In the genomic region with DNA sequence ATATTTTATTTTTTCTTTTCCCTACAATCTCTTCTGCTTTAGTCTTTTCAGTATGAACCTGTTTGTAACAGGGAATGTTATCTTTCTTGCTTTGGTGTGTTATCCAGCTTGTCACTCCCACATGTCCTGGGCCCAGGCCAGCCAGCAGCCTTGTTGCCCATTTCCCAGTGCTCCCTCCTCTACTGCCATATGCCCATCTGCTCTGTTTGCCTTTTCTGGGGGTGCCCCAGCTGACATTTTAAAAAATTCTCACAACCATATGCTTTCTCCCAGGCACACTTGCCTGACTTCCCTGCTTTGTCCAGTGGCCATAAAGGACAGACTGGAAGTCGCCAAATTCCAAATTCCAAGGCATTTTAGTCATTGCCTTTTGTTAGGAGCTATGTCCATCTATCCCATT, we compare ENCODE assay signal across 1 cellular context.
TF ChIP-seq lines count a peak whose summit lies in the region.

No MANE protein-coding gene starts in this region.

TF ChIP-seq in HepG2, 621 proteins besides CTCF, POLR2A, EP300 and RAD21:
- TF ChIP-seq, protein P1, sequence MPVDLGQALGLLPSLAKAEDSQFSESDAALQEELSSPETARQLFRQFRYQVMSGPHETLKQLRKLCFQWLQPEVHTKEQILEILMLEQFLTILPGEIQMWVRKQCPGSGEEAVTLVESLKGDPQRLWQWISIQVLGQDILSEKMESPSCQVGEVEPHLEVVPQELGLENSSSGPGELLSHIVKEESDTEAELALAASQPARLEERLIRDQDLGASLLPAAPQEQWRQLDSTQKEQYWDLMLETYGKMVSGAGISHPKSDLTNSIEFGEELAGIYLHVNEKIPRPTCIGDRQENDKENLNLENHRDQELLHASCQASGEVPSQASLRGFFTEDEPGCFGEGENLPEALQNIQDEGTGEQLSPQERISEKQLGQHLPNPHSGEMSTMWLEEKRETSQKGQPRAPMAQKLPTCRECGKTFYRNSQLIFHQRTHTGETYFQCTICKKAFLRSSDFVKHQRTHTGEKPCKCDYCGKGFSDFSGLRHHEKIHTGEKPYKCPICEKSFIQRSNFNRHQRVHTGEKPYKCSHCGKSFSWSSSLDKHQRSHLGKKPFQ (CRISPR knock-in tag; IDR thresholded peaks at IDR 0.05; ENCODE audit: insufficient replicate concordance) = no peak
- TF ChIP-seq, protein P2, sequence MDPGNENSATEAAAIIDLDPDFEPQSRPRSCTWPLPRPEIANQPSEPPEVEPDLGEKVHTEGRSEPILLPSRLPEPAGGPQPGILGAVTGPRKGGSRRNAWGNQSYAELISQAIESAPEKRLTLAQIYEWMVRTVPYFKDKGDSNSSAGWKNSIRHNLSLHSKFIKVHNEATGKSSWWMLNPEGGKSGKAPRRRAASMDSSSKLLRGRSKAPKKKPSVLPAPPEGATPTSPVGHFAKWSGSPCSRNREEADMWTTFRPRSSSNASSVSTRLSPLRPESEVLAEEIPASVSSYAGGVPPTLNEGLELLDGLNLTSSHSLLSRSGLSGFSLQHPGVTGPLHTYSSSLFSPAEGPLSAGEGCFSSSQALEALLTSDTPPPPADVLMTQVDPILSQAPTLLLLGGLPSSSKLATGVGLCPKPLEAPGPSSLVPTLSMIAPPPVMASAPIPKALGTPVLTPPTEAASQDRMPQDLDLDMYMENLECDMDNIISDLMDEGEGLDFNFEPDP (CRISPR knock-in tag; conservative IDR thresholded peaks at IDR 0.05) = no peak
- no peak for TF ChIP-seq MXI1 (IDR thresholded peaks at IDR 0.05; ENCODE audit: borderline replicate concordance, low read depth, low read length)
- TF ChIP-seq ZFP36L2 (CRISPR knock-in tag; IDR thresholded peaks at IDR 0.05) = no peak
- no peak for TF ChIP-seq RBAK (CRISPR knock-in tag; IDR thresholded peaks at IDR 0.05)
TF ChIP-seq in HepG2: peak in this region for 0.
